ENCODE assay signal across 26 cellular contexts in the genomic region with DNA sequence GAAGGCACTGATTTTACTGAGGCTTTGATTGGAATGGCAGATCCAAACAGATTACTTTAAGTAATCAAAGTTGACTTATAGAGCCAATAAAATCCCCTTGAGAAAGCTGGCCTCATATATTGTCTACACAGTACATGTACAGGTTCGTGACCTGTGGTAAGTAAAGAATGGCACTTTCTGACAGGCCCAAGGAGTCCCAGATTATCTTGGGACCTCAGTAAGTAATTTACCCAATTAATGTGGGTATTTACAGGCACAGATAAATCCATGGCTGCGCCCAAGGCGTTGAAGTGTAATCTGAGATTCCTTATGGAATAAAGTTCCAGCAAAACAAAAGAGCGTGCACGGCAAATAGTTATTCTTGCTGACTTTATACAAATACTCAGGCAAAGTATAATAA.
"Had no signal": no experiment of that assay in that cellular context is flagged by ENCODE, and none has a peak within 500 bp of the region (broad histone marks: within the 10 kb centered on the region; RNA-seq: fewer than 3 reads in every experiment).

No MANE protein-coding gene starts in this region.

- H3K36me3 ChIP-seq: neutrophil, pancreas, right lobe of liver, sigmoid colon, thoracic aorta, thyroid gland, upper lobe of left lung, vagina had no signal

- H3K36me3 Mint-ChIP-seq: stimulated activated effector memory CD8-positive, alpha-beta T cell treated with anti-CD3 and anti-CD28 coated beads, Interleukin-12 subunit alpha, Interleukin-12 subunit beta, amount 100 ng/mL, for 72 hours had no signal

- ATAC-seq: natural killer cell treated with Interleukin-12 subunit alpha and Interleukin-12 subunit beta and Interleukin-15 and Interleukin-18, amount 100 ng/mL, for 72 hours; pancreas; psoas muscle; right cardiac atrium; right lobe of liver; stimulated activated effector memory CD8-positive, alpha-beta T cell treated with anti-CD3 and anti-CD28 coated beads, Interleukin-12 subunit alpha, Interleukin-12 subunit beta, amount 100 ng/mL, for 72 hours; stimulated activated naive B cell treated with anti-CD40 and anti-IgM and Interleukin-4, amounts not matched to agents 10 μg/mL and 1 μg/mL and 100 μg/mL, for 72 hours had no signal

- H3K4me3 Mint-ChIP-seq: natural killer cell treated with Interleukin-12 subunit alpha and Interleukin-12 subunit beta and Interleukin-15 and Interleukin-18, amount 100 ng/mL, for 72 hours; nephron progenitor cell; neural crest cell; stimulated activated effector memory CD8-positive, alpha-beta T cell treated with anti-CD3 and anti-CD28 coated beads, Interleukin-12 subunit alpha, Interleukin-12 subunit beta, amount 100 ng/mL, for 72 hours; stimulated activated naive B cell treated with anti-CD40 and anti-IgM and Interleukin-4, amounts not matched to agents 10 μg/mL and 1 μg/mL and 100 μg/mL, for 72 hours; stimulated activated naive CD8-positive, alpha-beta T cell treated with anti-CD3 and anti-CD28 coated beads, Interleukin-15, Interleukin-2, amounts not matched to agents 100 ng/mL and 50 ng/mL, for 24 hours had no signal

- H3K27ac Mint-ChIP-seq: natural killer cell treated with Interleukin-12 subunit alpha and Interleukin-12 subunit beta and Interleukin-15 and Interleukin-18, amount 100 ng/mL, for 72 hours; stimulated activated effector memory CD8-positive, alpha-beta T cell treated with anti-CD3 and anti-CD28 coated beads, Interleukin-12 subunit alpha, Interleukin-12 subunit beta, amount 100 ng/mL, for 72 hours; stimulated activated naive B cell treated with anti-CD40 and anti-IgM and Interleukin-4, amounts not matched to agents 10 μg/mL and 1 μg/mL and 100 μg/mL, for 72 hours; stimulated activated naive CD8-positive, alpha-beta T cell treated with anti-CD3 and anti-CD28 coated beads, Interleukin-15, Interleukin-2, amounts not matched to agents 100 ng/mL and 50 ng/mL, for 24 hours had no signal

- H3K4me3 ChIP-seq: pancreas, psoas muscle, right lobe of liver, sigmoid colon, stomach, thoracic aorta, thyroid gland, tibial nerve, upper lobe of left lung, vagina had no signal

- H3K27me3 ChIP-seq: neutrophil, right lobe of liver, sigmoid colon, stomach, thyroid gland, tibial nerve, upper lobe of left lung, vagina had no signal

- H3K9me3 Mint-ChIP-seq: natural killer cell treated with Interleukin-12 subunit alpha and Interleukin-12 subunit beta and Interleukin-15 and Interleukin-18, amount 100 ng/mL, for 72 hours; neural crest cell; stimulated activated effector memory CD8-positive, alpha-beta T cell treated with anti-CD3 and anti-CD28 coated beads, Interleukin-12 subunit alpha, Interleukin-12 subunit beta, amount 100 ng/mL, for 72 hours; stimulated activated naive B cell treated with anti-CD40 and anti-IgM and Interleukin-4, amounts not matched to agents 10 μg/mL and 1 μg/mL and 100 μg/mL, for 72 hours; stimulated activated naive CD8-positive, alpha-beta T cell treated with anti-CD3 and anti-CD28 coated beads, Interleukin-15, Interleukin-2, amounts not matched to agents 100 ng/mL and 50 ng/mL, for 24 hours had no signal

- H3K4me1 Mint-ChIP-seq: nephron progenitor cell; neural crest cell; stimulated activated naive B cell treated with anti-CD40 and anti-IgM and Interleukin-4, amounts not matched to agents 10 μg/mL and 1 μg/mL and 100 μg/mL, for 72 hours had no signal

- H3K27ac ChIP-seq: neutrophil, pancreas, psoas muscle, right lobe of liver, sigmoid colon, stomach, thoracic aorta, thyroid gland, tibial nerve, upper lobe of left lung, vagina had no signal

- DNase-seq: nephron progenitor cell; nucleus accumbens; pancreas; psoas muscle; right cardiac atrium; right lobe of liver; sigmoid colon; small intestine; stimulated activated CD4-positive, alpha-beta T cell treated with anti-CD3 and anti-CD28 coated beads, Interleukin-15, amount 100 ng/mL, for 24 hours; stimulated activated CD4-positive, alpha-beta T cell treated with anti-CD3 and anti-CD28 coated beads, Interleukin-2, amount 100 ng/mL, for 24 hours; stimulated activated CD4-positive, alpha-beta T cell treated with anti-CD3 and anti-CD28 coated beads, Interleukin-2, amount 100 ng/mL, for 48 hours; stimulated activated CD4-positive, alpha-beta T cell treated with anti-CD3 and anti-CD28 coated beads, Interleukin-4, amount 100 ng/mL, for 24 hours; stimulated activated naive B cell treated with anti-CD40 and anti-IgM and Interleukin-4, amounts not matched to agents 10 μg/mL and 1 μg/mL and 100 μg/mL, for 72 hours; stimulated activated naive CD4-positive, alpha-beta T cell treated with Interleukin-2 at 50 U/mL for 16 hours; stomach; thyroid gland; trophoblast cell; upper lobe of left lung had no signal

- H3K9me3 ChIP-seq: neutrophil, pancreas, psoas muscle, right lobe of liver, sigmoid colon, stomach, thoracic aorta, thyroid gland, tibial nerve, upper lobe of left lung, vagina had no signal

- H3K27me3 Mint-ChIP-seq: stimulated activated naive B cell treated with anti-CD40 and anti-IgM and Interleukin-4, amounts not matched to agents 10 μg/mL and 1 μg/mL and 100 μg/mL, for 72 hours; stimulated activated naive CD8-positive, alpha-beta T cell treated with anti-CD3 and anti-CD28 coated beads, Interleukin-15, Interleukin-2, amounts not matched to agents 100 ng/mL and 50 ng/mL, for 24 hours had no signal

- H3K4me1 ChIP-seq: pancreas, psoas muscle, right lobe of liver, sigmoid colon, stomach, thyroid gland, tibial nerve, upper lobe of left lung, vagina had no signal
